Comparison of ENCODE assay signal across 36 cellular contexts in the genomic region with DNA sequence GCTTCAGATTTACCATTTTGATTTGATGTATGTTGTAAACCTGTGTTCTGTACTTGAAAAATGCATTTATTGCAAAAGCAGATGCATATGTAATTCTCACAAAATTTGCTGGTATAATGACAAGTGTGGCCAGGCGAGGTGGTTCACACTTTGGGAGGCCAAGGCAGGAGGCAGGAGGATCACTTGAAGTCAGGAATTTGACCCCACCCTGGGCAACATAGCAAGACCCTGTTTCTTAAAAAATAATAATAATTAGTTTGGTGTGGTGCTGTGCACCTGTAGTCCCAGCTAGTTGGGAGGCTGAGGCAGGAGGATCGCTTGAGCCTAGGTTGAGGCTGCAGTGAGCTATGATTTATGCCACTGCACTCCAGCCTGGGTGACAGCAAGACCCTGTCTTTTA.
"Had no signal": no experiment of that assay in that cellular context is flagged by ENCODE, and none has a peak within 500 bp of the region (broad histone marks: within the 10 kb centered on the region; RNA-seq: fewer than 3 reads in every experiment).

No MANE protein-coding gene starts in this region.

- H3K4me3 ChIP-seq: MG63 had no signal

- H3K9me3 ChIP-seq: MG63 had no signal

- DNase-seq: Kasumi-1, MG63, MM.1S, MV-4-11, NCI-H1048, NCI-H1092, NCI-H1092 treated with DMSO at 0.1 percent for 48 hours, NCI-H1105, NCI-H1105 treated with DMSO at 0.1 percent for 48 hours, NCI-H1417, NCI-H1417 treated with DMSO at 0.1 percent for 48 hours, NCI-H1436, NCI-H1436 treated with DMSO at 0.1 percent for 48 hours, NCI-H146, NCI-H1694, NCI-H1694 treated with DMSO at 0.1 percent for 48 hours, NCI-H187, NCI-H187 treated with DMSO at 0.1 percent for 48 hours, NCI-H1930, NCI-H2029, NCI-H2029 treated with DMSO at 0.1 percent for 48 hours, NCI-H2081, NCI-H2081 treated with DMSO at 0.1 percent for 48 hours, NCI-H2107, NCI-H2171, NCI-H2171 treated with DMSO at 0.1 percent for 48 hours, NCI-H2227 treated with DMSO at 0.1 percent for 48 hours, NCI-H226, NCI-H345, NCI-H446, NCI-H446 treated with DMSO at 0.1 percent for 48 hours, NCI-H510A, NCI-H510A treated with DMSO at 0.1 percent for 48 hours, NCI-H524, NCI-H524 treated with DMSO at 0.1 percent for 48 hours, NCI-H526 had no signal

- H3K27me3 ChIP-seq: MG63 had no signal
